In genomic region chr10:19839552-19839951, GRCh38 we compare ENCODE assay signal across 20 cellular contexts.
"Had no signal": no experiment of that assay in that cellular context is flagged by ENCODE, and none has a peak within 500 bp of the region (broad histone marks: within the 10 kb centered on the region; RNA-seq: fewer than 3 reads in every experiment).

No MANE protein-coding gene starts in this region.

- H3K4me2 ChIP-seq: neural progenitor cell had no signal

- H3K36me3 Mint-ChIP-seq: natural killer cell had no signal

- H3K27ac Mint-ChIP-seq: natural killer cell, neural progenitor cell, progenitor cell of endocrine pancreas, type B pancreatic cell had no signal

- H3K27ac ChIP-seq: heart left ventricle, neural progenitor cell, pancreas, suprapubic skin, thyroid gland had no signal

- ATAC-seq: heart left ventricle; left lobe of liver; natural killer cell; pancreas; stimulated activated naive CD8-positive, alpha-beta T cell treated with anti-CD3 and anti-CD28 coated beads, Interleukin-15, Interleukin-2, amounts not matched to agents 100 U/mL and 50 U/mL, for 24 hours had no signal

- H2AFZ ChIP-seq: neural progenitor cell had no signal

- H3K4me3 Mint-ChIP-seq: natural killer cell, neural progenitor cell, type B pancreatic cell had no signal

- H3K27me3 Mint-ChIP-seq: progenitor cell of endocrine pancreas, type B pancreatic cell had no signal

- DNase-seq: cortex of kidney; dorsolateral prefrontal cortex; effector CD8-positive, alpha-beta T cell; foreskin melanocyte; heart left ventricle; hippocampal formation; kidney glomerular epithelial cell; mammary epithelial cell; natural killer cell; nucleus accumbens; pancreas; small intestine; stimulated activated CD4-positive, alpha-beta T cell treated with anti-CD3 and anti-CD28 coated beads, Interleukin-12 subunit alpha, Interleukin-12 subunit beta, amount 100 ng/mL, for 4 hours; stimulated activated naive CD8-positive, alpha-beta T cell treated with anti-CD3 and anti-CD28 coated beads, Interleukin-15, Interleukin-2, amounts not matched to agents 100 U/mL and 50 U/mL, for 24 hours; thyroid gland had no signal

- H3K27me3 ChIP-seq: dorsolateral prefrontal cortex, heart left ventricle, neural progenitor cell, pancreas, suprapubic skin, thyroid gland had no signal

- H3K9me3 Mint-ChIP-seq: natural killer cell, neural progenitor cell, type B pancreatic cell had no signal

- H3K4me3 ChIP-seq: dorsolateral prefrontal cortex, heart left ventricle, neural progenitor cell, pancreas, suprapubic skin, thyroid gland had no signal

- H3K4me1 ChIP-seq: pancreas, thyroid gland had no signal

- H3K36me3 ChIP-seq: heart left ventricle, neural progenitor cell, pancreas, suprapubic skin, thyroid gland had no signal

- H3K9me3 ChIP-seq: heart left ventricle, pancreas, suprapubic skin, thyroid gland had no signal
